Comparison of ENCODE assay signal across 24 cellular contexts in the genomic region with DNA sequence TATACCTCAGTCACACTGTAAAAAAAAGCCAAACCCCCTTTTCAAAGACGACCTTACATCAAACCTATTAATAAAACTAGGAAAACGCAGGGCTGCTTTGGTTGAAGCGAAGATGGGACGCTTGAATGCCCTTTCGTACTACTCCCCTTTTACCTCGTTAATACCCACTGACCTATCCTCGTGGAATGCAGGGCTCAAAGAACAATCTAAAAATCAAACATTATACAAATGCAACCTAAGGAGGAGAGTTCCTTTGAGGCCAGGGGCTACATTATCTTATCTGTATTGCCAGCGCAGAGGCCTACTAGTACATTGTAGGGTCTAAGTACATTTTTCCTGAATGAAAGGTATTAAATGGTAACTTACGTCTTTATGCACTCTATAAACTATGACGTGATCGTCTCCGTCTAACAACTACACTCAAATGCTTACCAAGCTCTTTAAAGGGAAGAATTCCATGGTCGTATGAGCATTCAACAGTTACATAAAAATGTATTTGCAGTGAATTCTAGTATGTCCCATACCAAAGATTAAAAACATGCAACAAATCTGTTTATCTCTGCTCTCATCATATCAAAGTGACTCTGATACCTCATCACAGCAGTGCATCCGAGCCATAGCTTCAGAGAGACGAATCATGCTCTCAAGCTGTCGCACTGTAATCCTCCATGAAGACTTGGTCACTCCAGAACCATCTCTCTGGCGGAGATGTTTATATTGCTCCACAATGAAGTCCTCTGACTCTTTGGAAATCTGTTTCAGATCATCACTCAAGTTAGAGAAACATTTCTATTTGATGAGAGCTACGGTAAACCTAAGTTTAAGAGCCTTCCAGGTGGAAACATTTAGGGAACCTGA. TPM values are rescaled to one million over a fixed set of nuclear protein-coding genes. Genes with fewer than 3 reads are reported as not detected.
DNase-seq lines count a peak whose midpoint lies in the region; ATAC-seq and TF ChIP-seq lines count a peak whose summit lies in the region.
"Had no signal": no experiment of that assay in that cellular context is flagged by ENCODE, and none has a peak within 500 bp of the region (broad histone marks: within the 10 kb centered on the region; RNA-seq: fewer than 3 reads in every experiment).

No MANE protein-coding gene starts in this region.

- POLR2A ChIA-PET in SK-N-SH (lab: Yijun Ruan, JAX), result no interaction called here

- no peaks in the 10 kb centered on the region for H3K9me3 Mint-ChIP-seq in HFFc6
- no peaks in the 10 kb centered on the region for H3K9me3 Mint-ChIP-seq in nephron progenitor cell
- no peaks in the 10 kb centered on the region for H3K9me3 Mint-ChIP-seq in natural killer cell treated with Interleukin-12 subunit alpha and Interleukin-12 subunit beta and Interleukin-15 and Interleukin-18, amount 100 ng/mL, for 72 hours
- H3K9me3 Mint-ChIP-seq: CD4-positive, alpha-beta memory T cell had no signal

- peak overlapping the region in 1 of 2 experiments; percentile 56; a peak in 2 of 4 replicates for H3K27ac ChIP-seq in SK-N-SH (ENCODE audit: low read depth in 2 of 2, low read length in 1 of 2)
- peak overlapping the region; percentile 71 for H3K27ac ChIP-seq in hepatocyte
- no peak overlapping the region for H3K27ac ChIP-seq in coronary artery
- H3K27ac ChIP-seq: 22Rv1, BLaER1 had no signal

- H3K4me3 ChIP-seq in SK-N-SH (ENCODE audit: low read depth in 2 of 2, low read length in 1 of 2), result no peak overlapping the region
- no peak overlapping the region for H3K4me3 ChIP-seq in hepatocyte
- H3K4me3 ChIP-seq in coronary artery, result no peak overlapping the region
- H3K4me3 ChIP-seq: BLaER1 had no signal

- TF ChIP-seq CTCF in SK-N-SH (IDR thresholded peaks at IDR 0.05) (no peak), HFFc6 (IDR thresholded peaks at IDR 0.05) (no peak), hepatocyte (IDR thresholded peaks at IDR 0.05; ENCODE audit: poor library complexity) (no peak), nephron progenitor cell (IDR thresholded peaks at IDR 0.05) (no peak), coronary artery (IDR thresholded peaks at IDR 0.05) (no peak)

- CTCF ChIA-PET in SK-N-SH (lab: Yijun Ruan, JAX), result interaction anchor here (1.0 to 1.2 kb wide), 2 partner anchors 10 to 847 kb away, joined by 3 read pairs; no protein-coding TSS in a partner anchor

- no peaks in the 10 kb centered on the region; the same call in 1 of the 2 replicates for H3K79me2 ChIP-seq in SK-N-SH (ENCODE audit: insufficient read depth)
- no peaks in the 10 kb centered on the region for H3K79me2 ChIP-seq in hepatocyte

- ATAC-seq in SK-N-SH treated with all-trans-retinoic acid at 6 μM for 48 hours, result peak; percentile 24; the same call in 2 of the 3 replicates
- no peak for ATAC-seq in natural killer cell treated with Interleukin-12 subunit alpha and Interleukin-12 subunit beta and Interleukin-15 and Interleukin-18, amount 100 ng/mL, for 72 hours
- ATAC-seq: Panc1 had no signal

- peak overlapping the region; percentile 10; the same call in 1 of the 2 replicates for H3K27ac Mint-ChIP-seq in HFFc6
- H3K27ac Mint-ChIP-seq in nephron progenitor cell, result peak overlapping the region; percentile 88
- no peak overlapping the region for H3K27ac Mint-ChIP-seq in natural killer cell treated with Interleukin-12 subunit alpha and Interleukin-12 subunit beta and Interleukin-15 and Interleukin-18, amount 100 ng/mL, for 72 hours

- H3K4me3 Mint-ChIP-seq in HFFc6, result no peak overlapping the region
- no peak overlapping the region for H3K4me3 Mint-ChIP-seq in nephron progenitor cell
- no peak overlapping the region for H3K4me3 Mint-ChIP-seq in natural killer cell treated with Interleukin-12 subunit alpha and Interleukin-12 subunit beta and Interleukin-15 and Interleukin-18, amount 100 ng/mL, for 72 hours
- H3K4me3 Mint-ChIP-seq: CD4-positive, alpha-beta memory T cell had no signal

- no peak for DNase-seq in SK-N-SH
- no peak for DNase-seq in HFFc6
- DNase-seq in hepatocyte (ENCODE audit: low spot score), result peak; percentile 39
- no peak for DNase-seq in nephron progenitor cell
- DNase-seq in coronary artery (ENCODE audit: low spot score), result no peak
- DNase-seq in GM19240 (ENCODE audit: insufficient read length, low spot score), result no peak
- no peak for DNase-seq in natural killer cell treated with Interleukin-12 subunit alpha and Interleukin-12 subunit beta and Interleukin-15 and Interleukin-18, amount 100 ng/mL, for 72 hours (ENCODE audit: low spot score)
- DNase-seq: ACHN; CD4-positive, alpha-beta memory T cell; DMS153; GDM1; KBM-7; MM.1S; NCI-H1048; NCI-H1436; NCI-H187 treated with DMSO at 0.1 percent for 48 hours; NCI-H2227 treated with DMSO at 0.1 percent for 48 hours; NCI-H510A treated with DMSO at 0.1 percent for 48 hours; NCI-H82; SIG-M5 had no signal

- H3K4me2 ChIP-seq in SK-N-SH (no peak overlapping the region; the same call in 1 of the 2 replicates), hepatocyte (peak overlapping the region; percentile 58)
- H3K4me2 ChIP-seq: BLaER1 had no signal

- no peaks in the 10 kb centered on the region for H3K27me3 ChIP-seq in SK-N-SH (ENCODE audit: insufficient read depth)
- no peaks in the 10 kb centered on the region for H3K27me3 ChIP-seq in hepatocyte
- H3K27me3 ChIP-seq: BLaER1 had no signal

- H3K27me3 Mint-ChIP-seq in HFFc6 (ENCODE audit: insufficient read depth) (no peaks in the 10 kb centered on the region), nephron progenitor cell (ENCODE audit: low read depth, poor library complexity) (no peaks in the 10 kb centered on the region)
- no peaks in the 10 kb centered on the region for H3K27me3 Mint-ChIP-seq in natural killer cell treated with Interleukin-12 subunit alpha and Interleukin-12 subunit beta and Interleukin-15 and Interleukin-18, amount 100 ng/mL, for 72 hours
- H3K27me3 Mint-ChIP-seq: CD4-positive, alpha-beta memory T cell had no signal

- H3K36me3 ChIP-seq in SK-N-SH (replicated peaks in 1 of 2; ENCODE audit: control insufficient read depth in 1 of 2, insufficient read depth in 2 of 2, low read length in 1 of 2) (peaks cover 17 to 46% of the 10 kb centered on the region in 2 experiments), hepatocyte (replicated peaks; ENCODE audit: insufficient read depth, low read depth) (no peaks in the 10 kb centered on the region)

- H2AFZ ChIP-seq in SK-N-SH (ENCODE audit: low read depth) (no peak overlapping the region), hepatocyte (peak overlapping the region; percentile 1)

- H3K4me1 Mint-ChIP-seq in HFFc6 (ENCODE audit: low read depth), result peaks cover 18% of the 10 kb centered on the region
- peaks cover 5% of the 10 kb centered on the region for H3K4me1 Mint-ChIP-seq in nephron progenitor cell
- no peaks in the 10 kb centered on the region for H3K4me1 Mint-ChIP-seq in natural killer cell treated with Interleukin-12 subunit alpha and Interleukin-12 subunit beta and Interleukin-15 and Interleukin-18, amount 100 ng/mL, for 72 hours (ENCODE audit: low read depth in 2 of 2)

- H3K4me1 ChIP-seq in SK-N-SH (ENCODE audit: control insufficient read depth in 1 of 2, insufficient read depth in 2 of 2, low read depth in 1 of 2, low read length in 1 of 2), result no peaks in the 10 kb centered on the region
- peaks cover 21% of the 10 kb centered on the region for H3K4me1 ChIP-seq in hepatocyte (ENCODE audit: insufficient read depth)
- H3K4me1 ChIP-seq: BLaER1 had no signal

- H3K9ac ChIP-seq in SK-N-SH, result no peak overlapping the region
- H3K9ac ChIP-seq: BLaER1 had no signal

- H3K9me2 ChIP-seq in SK-N-SH (no peaks in the 10 kb centered on the region), hepatocyte (replicated peaks; ENCODE audit: insufficient read depth) (no peaks in the 10 kb centered on the region)

- TF ChIP-seq RAD21 in SK-N-SH (IDR thresholded peaks at IDR 0.05; ENCODE audit: low read length), result no peak

- no peak for TF ChIP-seq EP300 in SK-N-SH (IDR thresholded peaks at IDR 0.05; ENCODE audit: borderline replicate concordance in 1 of 2, low read depth in 1 of 2, low read length in 1 of 2)

- peaks cover 18% of the 10 kb centered on the region for H3K36me3 Mint-ChIP-seq in HFFc6 (ENCODE audit: low read depth)
- H3K36me3 Mint-ChIP-seq in nephron progenitor cell (ENCODE audit: low read depth), result peaks cover 65% of the 10 kb centered on the region
- H3K36me3 Mint-ChIP-seq in natural killer cell treated with Interleukin-12 subunit alpha and Interleukin-12 subunit beta and Interleukin-15 and Interleukin-18, amount 100 ng/mL, for 72 hours, result peaks cover 33% of the 10 kb centered on the region

- H3K9me3 ChIP-seq in SK-N-SH (no peaks in the 10 kb centered on the region), hepatocyte (ENCODE audit: low read depth) (no peaks in the 10 kb centered on the region)
- H3K9me3 ChIP-seq: BLaER1 had no signal

- peaks cover 1% of the 10 kb centered on the region for H3F3A ChIP-seq in SK-N-SH (replicated peaks; ENCODE audit: insufficient read depth)

- H4K20me1 ChIP-seq in SK-N-SH (ENCODE audit: insufficient read depth), result no peaks in the 10 kb centered on the region
- H4K20me1 ChIP-seq in hepatocyte (ENCODE audit: insufficient read depth, poor library complexity, severe bottlenecking), result no peaks in the 10 kb centered on the region
- H4K20me1 ChIP-seq: BLaER1 had no signal

- WGBS in SK-N-SH (ENCODE audit: low lambda C conversion rate), result 89% methylated on average over 18 of the region's 18 CpGs
- 32% methylated on average over 18 of the region's 18 CpGs for WGBS in hepatocyte (ENCODE audit: low lambda C conversion rate, missing lambda C conversion rate)

TF ChIP-seq in SK-N-SH treated with all-trans-retinoic acid at 6 μM for 48 hours, 23 proteins besides CTCF, POLR2A, EP300 and RAD21 (continues in another document):
- no peak for TF ChIP-seq SNAI2 (CRISPR knock-in tag; IDR thresholded peaks at IDR 0.05)
- no peak for TF ChIP-seq ZC3H10 (CRISPR knock-in tag; IDR thresholded peaks at IDR 0.05)

TF ChIP-seq in SK-N-SH, 30 proteins besides CTCF, POLR2A, EP300 and RAD21 (continues in another document):
- TF ChIP-seq GABPA (IDR thresholded peaks at IDR 0.05; ENCODE audit: low read depth) (no peak), MEF2A (IDR thresholded peaks at IDR 0.05; ENCODE audit: borderline replicate concordance, low read depth) (no peak)

RNA-seq across cellular contexts. Expression of a gene that starts 14.1 kb away (rescaled TPM):
- polyA plus RNA-seq in SK-N-SH (2012; rRNA removed), result not detected in 2 replicates
- not detected in 2 replicates for polyA plus RNA-seq in SK-N-SH (2012; cell fraction: cytosol; rRNA removed)
- polyA plus RNA-seq in SK-N-SH (2012; cell fraction: nucleus; rRNA removed), result 0.02 TPM in 1 of 2 replicates, not detected in the other
- total RNA-seq in HFFc6 (2021; fragmentation: NEBNext Ultra II Directional; extraction: Animal tissue kit (Norgen Biotek cat#: 25700)), result not detected
- total RNA-seq in hepatocyte, result 3.2 and 4.1 TPM in 2 replicates
- polyA plus RNA-seq in hepatocyte, result 0.51 and 1.0 TPM in 2 replicates
- under 1 TPM; 0.33 to 0.50 TPM for total RNA-seq in natural killer cell treated with Interleukin-12 subunit alpha and Interleukin-12 subunit beta and Interleukin-15 and Interleukin-18, amount 100 ng/mL, for 72 hours
- polyA plus RNA-seq: CD4-positive, alpha-beta memory T cell had no signal

RNA-seq across cellular contexts. Expression of a gene that starts 25.2 kb away (rescaled TPM):
- polyA plus RNA-seq in SK-N-SH (2012; rRNA removed) (18.4 and 18.9 TPM in 2 replicates), hepatocyte (8.3 and 13.7 TPM in 2 replicates)
- polyA plus RNA-seq in SK-N-SH (2012; cell fraction: cytosol; rRNA removed), result 20.8 and 22.9 TPM in 2 replicates
- polyA plus RNA-seq in SK-N-SH (2012; cell fraction: nucleus; rRNA removed), result 8.8 and 15.5 TPM in 2 replicates
- total RNA-seq in HFFc6 (2021; fragmentation: NEBNext Ultra II Directional; extraction: Animal tissue kit (Norgen Biotek cat#: 25700)), result 10 to 100 TPM; 22.5 to 36.0 (median 33.2) TPM
- 16.1 and 17.9 TPM in 2 replicates for total RNA-seq in hepatocyte
- total RNA-seq in natural killer cell treated with Interleukin-12 subunit alpha and Interleukin-12 subunit beta and Interleukin-15 and Interleukin-18, amount 100 ng/mL, for 72 hours, result 100 to 1,000 TPM in 1 of 2 donors, 10 to 100 TPM in 1; 75.3 to 129 TPM

Comparison
In these comparisons a context has a peak if more than half of its experiments do, and no peak if none do; other contexts are left out.
1. H3K27ac Mint-ChIP-seq: peak in HFFc6 (single experiment) and nephron progenitor cell (single experiment); none in natural killer cell treated with Interleukin-12 subunit alpha and Interleukin-12 subunit beta and Interleukin-15 and Interleukin-18, amount 100 ng/mL, for 72 hours (0 of 2).